1 cellular context compared by ENCODE assay signal in the genomic region with DNA sequence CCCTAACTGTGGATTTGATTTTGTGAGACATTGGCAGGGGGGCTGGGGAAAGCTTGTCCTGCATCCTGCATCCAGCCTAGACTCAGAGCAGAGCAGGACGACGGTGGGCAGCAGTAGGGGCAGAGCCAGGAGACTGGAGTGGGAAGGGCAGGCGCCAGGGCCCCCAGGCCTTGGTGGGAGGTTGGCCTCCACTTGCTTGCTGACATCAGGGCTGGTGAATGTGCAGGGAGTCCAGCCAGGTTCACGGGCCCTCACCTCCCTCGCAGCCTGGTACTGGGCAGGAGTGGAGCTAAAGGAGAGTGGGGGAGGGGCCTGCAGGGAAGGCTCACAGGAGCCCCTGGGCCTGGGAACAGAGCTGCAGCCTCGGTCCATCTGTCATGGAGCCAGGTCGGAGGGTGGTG.
TF ChIP-seq lines count a peak whose summit lies in the region.

No MANE protein-coding gene starts in this region.

TF ChIP-seq in HepG2, 621 proteins besides CTCF, POLR2A, EP300 and RAD21:
- no peak for TF ChIP-seq ZFY (CRISPR knock-in tag; IDR thresholded peaks at IDR 0.05)
- no peak for TF ChIP-seq ZNF749 (CRISPR knock-in tag; IDR thresholded peaks at IDR 0.05; ENCODE audit: borderline replicate concordance)
- TF ChIP-seq ZSCAN12 (CRISPR knock-in tag; IDR thresholded peaks at IDR 0.05): no peak
- no peak for TF ChIP-seq ZNF124 (CRISPR knock-in tag; IDR thresholded peaks at IDR 0.05)
- no peak for TF ChIP-seq MIER3 (CRISPR knock-in tag; IDR thresholded peaks at IDR 0.05; ENCODE audit: borderline replicate concordance)
- TF ChIP-seq TARDBP (CRISPR knock-in tag; IDR thresholded peaks at IDR 0.05): no peak
- TF ChIP-seq, protein P1, sequence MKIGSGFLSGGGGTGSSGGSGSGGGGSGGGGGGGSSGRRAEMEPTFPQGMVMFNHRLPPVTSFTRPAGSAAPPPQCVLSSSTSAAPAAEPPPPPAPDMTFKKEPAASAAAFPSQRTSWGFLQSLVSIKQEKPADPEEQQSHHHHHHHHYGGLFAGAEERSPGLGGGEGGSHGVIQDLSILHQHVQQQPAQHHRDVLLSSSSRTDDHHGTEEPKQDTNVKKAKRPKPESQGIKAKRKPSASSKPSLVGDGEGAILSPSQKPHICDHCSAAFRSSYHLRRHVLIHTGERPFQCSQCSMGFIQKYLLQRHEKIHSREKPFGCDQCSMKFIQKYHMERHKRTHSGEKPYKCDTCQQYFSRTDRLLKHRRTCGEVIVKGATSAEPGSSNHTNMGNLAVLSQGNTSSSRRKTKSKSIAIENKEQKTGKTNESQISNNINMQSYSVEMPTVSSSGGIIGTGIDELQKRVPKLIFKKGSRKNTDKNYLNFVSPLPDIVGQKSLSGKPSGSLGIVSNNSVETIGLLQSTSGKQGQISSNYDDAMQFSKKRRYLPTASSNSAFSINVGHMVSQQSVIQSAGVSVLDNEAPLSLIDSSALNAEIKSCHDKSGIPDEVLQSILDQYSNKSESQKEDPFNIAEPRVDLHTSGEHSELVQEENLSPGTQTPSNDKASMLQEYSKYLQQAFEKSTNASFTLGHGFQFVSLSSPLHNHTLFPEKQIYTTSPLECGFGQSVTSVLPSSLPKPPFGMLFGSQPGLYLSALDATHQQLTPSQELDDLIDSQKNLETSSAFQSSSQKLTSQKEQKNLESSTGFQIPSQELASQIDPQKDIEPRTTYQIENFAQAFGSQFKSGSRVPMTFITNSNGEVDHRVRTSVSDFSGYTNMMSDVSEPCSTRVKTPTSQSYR (CRISPR knock-in tag; IDR thresholded peaks at IDR 0.05; ENCODE audit: borderline replicate concordance): peak; percentile 51; the same call in 1 of the 2 replicates
- TF ChIP-seq PCBP1 (IDR thresholded peaks at IDR 0.05; ENCODE audit: borderline replicate concordance, low read depth, low read length): peak; percentile 62; the same call in 1 of the 2 replicates
- no peak for TF ChIP-seq XRCC5 (optimal IDR thresholded peaks at IDR 0.05; ENCODE audit: low read length)
- TF ChIP-seq, protein P2, sequence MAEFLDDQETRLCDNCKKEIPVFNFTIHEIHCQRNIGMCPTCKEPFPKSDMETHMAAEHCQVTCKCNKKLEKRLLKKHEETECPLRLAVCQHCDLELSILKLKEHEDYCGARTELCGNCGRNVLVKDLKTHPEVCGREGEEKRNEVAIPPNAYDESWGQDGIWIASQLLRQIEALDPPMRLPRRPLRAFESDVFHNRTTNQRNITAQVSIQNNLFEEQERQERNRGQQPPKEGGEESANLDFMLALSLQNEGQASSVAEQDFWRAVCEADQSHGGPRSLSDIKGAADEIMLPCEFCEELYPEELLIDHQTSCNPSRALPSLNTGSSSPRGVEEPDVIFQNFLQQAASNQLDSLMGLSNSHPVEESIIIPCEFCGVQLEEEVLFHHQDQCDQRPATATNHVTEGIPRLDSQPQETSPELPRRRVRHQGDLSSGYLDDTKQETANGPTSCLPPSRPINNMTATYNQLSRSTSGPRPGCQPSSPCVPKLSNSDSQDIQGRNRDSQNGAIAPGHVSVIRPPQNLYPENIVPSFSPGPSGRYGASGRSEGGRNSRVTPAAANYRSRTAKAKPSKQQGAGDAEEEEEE (CRISPR knock-in tag; IDR thresholded peaks at IDR 0.05; ENCODE audit: borderline replicate concordance): no peak
- TF ChIP-seq, protein P3, sequence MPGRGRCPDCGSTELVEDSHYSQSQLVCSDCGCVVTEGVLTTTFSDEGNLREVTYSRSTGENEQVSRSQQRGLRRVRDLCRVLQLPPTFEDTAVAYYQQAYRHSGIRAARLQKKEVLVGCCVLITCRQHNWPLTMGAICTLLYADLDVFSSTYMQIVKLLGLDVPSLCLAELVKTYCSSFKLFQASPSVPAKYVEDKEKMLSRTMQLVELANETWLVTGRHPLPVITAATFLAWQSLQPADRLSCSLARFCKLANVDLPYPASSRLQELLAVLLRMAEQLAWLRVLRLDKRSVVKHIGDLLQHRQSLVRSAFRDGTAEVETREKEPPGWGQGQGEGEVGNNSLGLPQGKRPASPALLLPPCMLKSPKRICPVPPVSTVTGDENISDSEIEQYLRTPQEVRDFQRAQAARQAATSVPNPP (CRISPR knock-in tag; IDR thresholded peaks at IDR 0.05): no peak
- TF ChIP-seq, protein P4, sequence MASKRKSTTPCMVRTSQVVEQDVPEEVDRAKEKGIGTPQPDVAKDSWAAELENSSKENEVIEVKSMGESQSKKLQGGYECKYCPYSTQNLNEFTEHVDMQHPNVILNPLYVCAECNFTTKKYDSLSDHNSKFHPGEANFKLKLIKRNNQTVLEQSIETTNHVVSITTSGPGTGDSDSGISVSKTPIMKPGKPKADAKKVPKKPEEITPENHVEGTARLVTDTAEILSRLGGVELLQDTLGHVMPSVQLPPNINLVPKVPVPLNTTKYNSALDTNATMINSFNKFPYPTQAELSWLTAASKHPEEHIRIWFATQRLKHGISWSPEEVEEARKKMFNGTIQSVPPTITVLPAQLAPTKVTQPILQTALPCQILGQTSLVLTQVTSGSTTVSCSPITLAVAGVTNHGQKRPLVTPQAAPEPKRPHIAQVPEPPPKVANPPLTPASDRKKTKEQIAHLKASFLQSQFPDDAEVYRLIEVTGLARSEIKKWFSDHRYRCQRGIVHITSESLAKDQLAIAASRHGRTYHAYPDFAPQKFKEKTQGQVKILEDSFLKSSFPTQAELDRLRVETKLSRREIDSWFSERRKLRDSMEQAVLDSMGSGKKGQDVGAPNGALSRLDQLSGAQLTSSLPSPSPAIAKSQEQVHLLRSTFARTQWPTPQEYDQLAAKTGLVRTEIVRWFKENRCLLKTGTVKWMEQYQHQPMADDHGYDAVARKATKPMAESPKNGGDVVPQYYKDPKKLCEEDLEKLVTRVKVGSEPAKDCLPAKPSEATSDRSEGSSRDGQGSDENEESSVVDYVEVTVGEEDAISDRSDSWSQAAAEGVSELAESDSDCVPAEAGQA (IDR thresholded peaks at IDR 0.05; ENCODE audit: low read depth): no peak
- TF ChIP-seq, protein P4 (CRISPR knock-in tag; IDR thresholded peaks at IDR 0.05; ENCODE audit: borderline replicate concordance): no peak
- TF ChIP-seq, protein P5, sequence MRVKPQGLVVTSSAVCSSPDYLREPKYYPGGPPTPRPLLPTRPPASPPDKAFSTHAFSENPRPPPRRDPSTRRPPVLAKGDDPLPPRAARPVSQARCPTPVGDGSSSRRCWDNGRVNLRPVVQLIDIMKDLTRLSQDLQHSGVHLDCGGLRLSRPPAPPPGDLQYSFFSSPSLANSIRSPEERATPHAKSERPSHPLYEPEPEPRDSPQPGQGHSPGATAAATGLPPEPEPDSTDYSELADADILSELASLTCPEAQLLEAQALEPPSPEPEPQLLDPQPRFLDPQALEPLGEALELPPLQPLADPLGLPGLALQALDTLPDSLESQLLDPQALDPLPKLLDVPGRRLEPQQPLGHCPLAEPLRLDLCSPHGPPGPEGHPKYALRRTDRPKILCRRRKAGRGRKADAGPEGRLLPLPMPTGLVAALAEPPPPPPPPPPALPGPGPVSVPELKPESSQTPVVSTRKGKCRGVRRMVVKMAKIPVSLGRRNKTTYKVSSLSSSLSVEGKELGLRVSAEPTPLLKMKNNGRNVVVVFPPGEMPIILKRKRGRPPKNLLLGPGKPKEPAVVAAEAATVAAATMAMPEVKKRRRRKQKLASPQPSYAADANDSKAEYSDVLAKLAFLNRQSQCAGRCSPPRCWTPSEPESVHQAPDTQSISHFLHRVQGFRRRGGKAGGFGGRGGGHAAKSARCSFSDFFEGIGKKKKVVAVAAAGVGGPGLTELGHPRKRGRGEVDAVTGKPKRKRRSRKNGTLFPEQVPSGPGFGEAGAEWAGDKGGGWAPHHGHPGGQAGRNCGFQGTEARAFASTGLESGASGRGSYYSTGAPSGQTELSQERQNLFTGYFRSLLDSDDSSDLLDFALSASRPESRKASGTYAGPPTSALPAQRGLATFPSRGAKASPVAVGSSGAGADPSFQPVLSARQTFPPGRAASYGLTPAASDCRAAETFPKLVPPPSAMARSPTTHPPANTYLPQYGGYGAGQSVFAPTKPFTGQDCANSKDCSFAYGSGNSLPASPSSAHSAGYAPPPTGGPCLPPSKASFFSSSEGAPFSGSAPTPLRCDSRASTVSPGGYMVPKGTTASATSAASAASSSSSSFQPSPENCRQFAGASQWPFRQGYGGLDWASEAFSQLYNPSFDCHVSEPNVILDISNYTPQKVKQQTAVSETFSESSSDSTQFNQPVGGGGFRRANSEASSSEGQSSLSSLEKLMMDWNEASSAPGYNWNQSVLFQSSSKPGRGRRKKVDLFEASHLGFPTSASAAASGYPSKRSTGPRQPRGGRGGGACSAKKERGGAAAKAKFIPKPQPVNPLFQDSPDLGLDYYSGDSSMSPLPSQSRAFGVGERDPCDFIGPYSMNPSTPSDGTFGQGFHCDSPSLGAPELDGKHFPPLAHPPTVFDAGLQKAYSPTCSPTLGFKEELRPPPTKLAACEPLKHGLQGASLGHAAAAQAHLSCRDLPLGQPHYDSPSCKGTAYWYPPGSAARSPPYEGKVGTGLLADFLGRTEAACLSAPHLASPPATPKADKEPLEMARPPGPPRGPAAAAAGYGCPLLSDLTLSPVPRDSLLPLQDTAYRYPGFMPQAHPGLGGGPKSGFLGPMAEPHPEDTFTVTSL (CRISPR knock-in tag; IDR thresholded peaks at IDR 0.05; ENCODE audit: borderline replicate concordance): no peak
- no peak for TF ChIP-seq ZIK1 (CRISPR knock-in tag; IDR thresholded peaks at IDR 0.05; ENCODE audit: borderline replicate concordance, low read depth)
TF ChIP-seq in HepG2: peak in this region for 2.
